In genomic region chr1:24963943-24964677, GRCh38 we compare ENCODE assay signal across 1 cellular context.
TF ChIP-seq lines count a peak whose summit lies in the region.

No MANE protein-coding gene starts in this region.

TF ChIP-seq in IMR-90, 13 proteins besides CTCF, POLR2A, EP300 and RAD21:
- TF ChIP-seq BHLHE40 (IDR thresholded peaks at IDR 0.05; ENCODE audit: low read depth, low read length) (no peak), MAFK (IDR thresholded peaks at IDR 0.05; ENCODE audit: low read depth, low read length) (no peak), CEBPB (IDR thresholded peaks at IDR 0.05; ENCODE audit: low read depth, low read length) (no peak)
